18 cellular contexts compared by ENCODE assay signal in the genomic region with DNA sequence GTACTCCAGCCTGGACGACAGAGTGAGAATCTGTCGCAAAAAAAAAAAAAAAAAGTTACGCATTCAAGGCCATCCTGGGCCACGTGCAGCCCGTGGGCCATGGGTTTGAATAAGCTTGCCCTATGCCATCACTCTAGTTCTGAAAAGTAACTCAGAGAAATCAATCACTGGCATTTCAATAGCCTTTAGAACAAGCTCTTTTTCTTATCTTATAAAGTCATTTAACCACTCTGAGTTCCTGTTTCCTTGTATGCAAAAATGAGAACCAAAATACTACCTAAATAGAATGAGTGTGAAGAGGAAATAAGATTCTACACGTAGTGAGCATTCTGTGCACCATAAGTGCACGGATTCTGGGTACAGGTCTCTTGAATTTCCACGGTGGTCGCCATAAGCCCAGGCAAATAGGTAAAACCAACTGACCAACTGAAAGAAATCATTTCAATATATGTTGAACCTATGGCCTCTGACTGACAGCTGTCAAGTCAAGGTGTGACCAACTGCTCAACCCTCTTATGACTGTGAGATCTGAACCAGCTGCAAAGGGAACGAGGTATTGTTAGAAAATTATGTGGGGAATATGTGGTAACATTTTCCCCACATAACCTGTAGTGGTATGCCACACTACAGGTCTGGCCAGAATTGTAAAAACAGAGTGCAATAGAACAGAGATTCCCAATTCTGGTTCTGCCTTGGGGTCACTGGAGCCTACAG.
DNase-seq lines count a peak whose midpoint lies in the region; ATAC-seq, FAIRE-seq and TF ChIP-seq lines count a peak whose summit lies in the region.
"Had no signal": no experiment of that assay in that cellular context is flagged by ENCODE, and none has a peak within 500 bp of the region (broad histone marks: within the 10 kb centered on the region; RNA-seq: fewer than 3 reads in every experiment).

No MANE protein-coding gene starts in this region.

- no peaks in the 10 kb centered on the region for H3K9me2 ChIP-seq in OCI-LY1 (ENCODE audit: low read depth, low read length)

- H3K27me3 ChIP-seq in OCI-LY1 (ENCODE audit: insufficient read depth, low read length): no peaks in the 10 kb centered on the region
- H3K27me3 ChIP-seq: cardiac muscle cell, foreskin keratinocyte, pancreas had no signal

- no peaks in the 10 kb centered on the region for H3K79me2 ChIP-seq in OCI-LY1 (ENCODE audit: insufficient read depth, low read length)

- H3K9ac ChIP-seq in OCI-LY1 (ENCODE audit: low read length): no peak overlapping the region

- peaks cover 4 to 5% of the 10 kb centered on the region in 2 donors for H3K9me3 Mint-ChIP-seq in stimulated activated naive B cell treated with anti-CD40 and anti-IgM and Interleukin-4, amounts not matched to agents 10 μg/mL and 1 μg/mL and 100 μg/mL, for 72 hours
- H3K9me3 Mint-ChIP-seq: CD4-positive, alpha-beta T cell; mesothelial cell of epicardium had no signal

- H3K27ac Mint-ChIP-seq in stimulated activated naive B cell treated with anti-CD40 and anti-IgM and Interleukin-4, amounts not matched to agents 10 μg/mL and 1 μg/mL and 100 μg/mL, for 72 hours: peak overlapping the region; percentile 81
- H3K27ac Mint-ChIP-seq: CD4-positive, alpha-beta T cell; mesothelial cell of epicardium had no signal

- DNase-seq in NOMO-1 treated with DMSO at 0.1 percent for 48 hours (lab: John Stamatoyannopoulos, UW; ENCODE audit: unreplicated experiment) (peak; percentile 26), NOMO-1 treated with dmso at 0.1 percent for 144 hours (lab: John Stamatoyannopoulos, UW; ENCODE audit: unreplicated experiment) (no peak), urothelium cell line (ENCODE audit: low spot score) (no peak)
- peak; percentile 32 for DNase-seq in stimulated activated naive B cell treated with anti-CD40 and anti-IgM and Interleukin-4, amounts not matched to agents 10 μg/mL and 1 μg/mL and 100 μg/mL, for 72 hours
- no peak for DNase-seq in activated naive CD4-positive, alpha-beta T cell treated with anti-CD3 and anti-CD28 coated beads, Interleukin-2, amount 50 U/mL, for 16 hours
- DNase-seq: 8988T; activated CD4-positive, alpha-beta T cell treated with anti-CD3 and anti-CD28 coated beads for 4 hours; CD4-positive, alpha-beta T cell; EL; foreskin keratinocyte; NCI-H1048; pancreas had no signal

- H3K4me2 ChIP-seq in OCI-LY1 (ENCODE audit: low read length): peak overlapping the region; percentile 28
- H3K4me2 ChIP-seq: smooth muscle cell had no signal

- ATAC-seq in HG02798 (IDR thresholded peaks at IDR 0.05; ENCODE audit: poor library complexity, unreplicated experiment) (peak; percentile 52), HG03439 (IDR thresholded peaks at IDR 0.05; ENCODE audit: unreplicated experiment) (no peak)
- peak; percentile 89 to 90 for ATAC-seq in stimulated activated naive B cell treated with anti-CD40 and anti-IgM and Interleukin-4, amounts not matched to agents 10 μg/mL and 1 μg/mL and 100 μg/mL, for 72 hours (replicated peaks)
- ATAC-seq: foreskin keratinocyte, pancreas had no signal

- H3K4me1 Mint-ChIP-seq in stimulated activated naive B cell treated with anti-CD40 and anti-IgM and Interleukin-4, amounts not matched to agents 10 μg/mL and 1 μg/mL and 100 μg/mL, for 72 hours: peaks cover 34 to 60% of the 10 kb centered on the region in 2 donors

- TF ChIP-seq CTCF in OCI-LY1 (IDR thresholded peaks at IDR 0.05; ENCODE audit: low read length): no peak

- H4K20me1 ChIP-seq in OCI-LY1 (ENCODE audit: insufficient read depth, low read length): no peaks in the 10 kb centered on the region

- H3K27me3 Mint-ChIP-seq in stimulated activated naive B cell treated with anti-CD40 and anti-IgM and Interleukin-4, amounts not matched to agents 10 μg/mL and 1 μg/mL and 100 μg/mL, for 72 hours: no peaks in the 10 kb centered on the region
- H3K27me3 Mint-ChIP-seq: CD4-positive, alpha-beta T cell had no signal

- H3K27ac ChIP-seq in OCI-LY1 (ENCODE audit: low read depth, low read length, poor library complexity, severe bottlenecking): peak overlapping the region; percentile 71
- H3K27ac ChIP-seq: cardiac muscle cell, foreskin keratinocyte, pancreas had no signal

- H3K4me3 ChIP-seq in OCI-LY1 (ENCODE audit: low read depth, low read length, poor library complexity, severe bottlenecking): no peak overlapping the region
- H3K4me3 ChIP-seq: cardiac muscle cell, pancreas, smooth muscle cell had no signal

- H3K9me3 ChIP-seq in OCI-LY1 (ENCODE audit: low read length): no peaks in the 10 kb centered on the region
- H3K9me3 ChIP-seq: pancreas had no signal

- no peaks in the 10 kb centered on the region for H3F3A ChIP-seq in OCI-LY1 (ENCODE audit: insufficient read depth, low read length)

- FAIRE-seq in urothelium cell line (lab: Jason Lieb, UNC): no peak
- FAIRE-seq: pancreas had no signal

- H3K4me3 Mint-ChIP-seq in stimulated activated naive B cell treated with anti-CD40 and anti-IgM and Interleukin-4, amounts not matched to agents 10 μg/mL and 1 μg/mL and 100 μg/mL, for 72 hours: peak overlapping the region; percentile 39 to 48
- H3K4me3 Mint-ChIP-seq: CD4-positive, alpha-beta T cell; mesothelial cell of epicardium had no signal

- no peaks in the 10 kb centered on the region for H3K36me3 ChIP-seq in OCI-LY1 (ENCODE audit: insufficient read depth, low read length)
- H3K36me3 ChIP-seq: cardiac muscle cell, pancreas had no signal

- H2AFZ ChIP-seq in OCI-LY1 (ENCODE audit: low read length): peak overlapping the region; percentile 88

- peaks cover 35% of the 10 kb centered on the region for H3K4me1 ChIP-seq in OCI-LY1 (ENCODE audit: insufficient read depth, low read length, severe bottlenecking)
- H3K4me1 ChIP-seq: foreskin keratinocyte, pancreas had no signal

- peaks cover 18 to 36% of the 10 kb centered on the region in 2 donors for H3K36me3 Mint-ChIP-seq in stimulated activated naive B cell treated with anti-CD40 and anti-IgM and Interleukin-4, amounts not matched to agents 10 μg/mL and 1 μg/mL and 100 μg/mL, for 72 hours
- H3K36me3 Mint-ChIP-seq: mesothelial cell of epicardium had no signal

Comparison
In these comparisons a context has a peak if more than half of its experiments do, and no peak if none do; other contexts are left out.
1. DNase-seq: peak in NOMO-1 treated with DMSO at 0.1 percent for 48 hours (single experiment) and stimulated activated naive B cell treated with anti-CD40 and anti-IgM and Interleukin-4, amounts not matched to agents 10 μg/mL and 1 μg/mL and 100 μg/mL, for 72 hours (single experiment); none in NOMO-1 treated with dmso at 0.1 percent for 144 hours (single experiment), activated naive CD4-positive, alpha-beta T cell treated with anti-CD3 and anti-CD28 coated beads, Interleukin-2, amount 50 U/mL, for 16 hours (single experiment) and urothelium cell line (single experiment).